Comparison of ENCODE assay signal across 38 cellular contexts in genomic region chr1:12739613-12740012, GRCh38. TPM values are rescaled to one million over a fixed set of nuclear protein-coding genes. Genes with fewer than 3 reads are reported as not detected.
"Had no signal": no experiment of that assay in that cellular context is flagged by ENCODE, and none has a peak within 500 bp of the region (broad histone marks: within the 10 kb centered on the region; RNA-seq: fewer than 3 reads in every experiment).

No MANE protein-coding gene starts in this region.

- DNase-seq: activated B cell treated with CpG ODN at 0.5 μM for 24 hours; activated CD4-positive, alpha-beta memory T cell treated with anti-CD3 and anti-CD28 coated beads for 36 hours; activated CD4-positive, alpha-beta T cell treated with anti-CD3 and anti-CD28 coated beads for 4 hours; activated CD4-positive, alpha-beta T cell treated with anti-CD3 and anti-CD28 coated beads, Interleukin-2, amount 10 ng/mL, durations not matched to agents 24 days and 14 days; activated CD4-positive, alpha-beta T cell treated with anti-CD3 and anti-CD28 coated beads, Interleukin-2, amount 50 U/mL, for 1 hour; activated CD4-positive, alpha-beta T cell treated with anti-CD3 and anti-CD28 coated beads, Interleukin-2, amount 50 U/mL, for 4 hours; activated CD4-positive, CD25-positive, alpha-beta regulatory T cell treated with anti-CD3 and anti-CD28 coated beads, Interleukin-2, amount 50 U/mL, for 72 hours; activated CD8-positive, alpha-beta memory T cell treated with anti-CD3 and anti-CD28 coated beads, Interleukin-2, amount 50 U/mL, for 4 hours; activated CD8-positive, alpha-beta T cell treated with anti-CD3 and anti-CD28 coated beads for 36 hours; activated effector memory CD4-positive, alpha-beta T cell treated with anti-CD3 and anti-CD28 coated beads, Interleukin-2, amount 50 U/mL, for 16 hours; activated gamma-delta T cell treated with Interleukin-2 at 50 U/mL for 16 hours; activated naive CD4-positive, alpha-beta T cell; activated naive CD4-positive, alpha-beta T cell treated with anti-CD3 and anti-CD28 coated beads for 36 hours; activated naive CD4-positive, alpha-beta T cell treated with anti-CD3 and anti-CD28 coated beads, Interleukin-2, amount 50 U/mL, for 16 hours; activated naive CD8-positive, alpha-beta T cell treated with anti-CD3 and anti-CD28 coated beads for 36 hours; activated T-cell treated with anti-CD3 and anti-CD28 coated beads for 4 hours; activated T-cell treated with anti-CD3 and anti-CD28 coated beads, Interleukin-2, amount 50 U/mL, for 1 hour; activated T-cell treated with anti-CD3 and anti-CD28 coated beads, Interleukin-2, amount 50 U/mL, for 4 hours; activated T-cell treated with anti-CD3 and anti-CD28 coated beads, Interleukin-2, amount 50 U/mL, for 72 hours; adrenal gland; amniotic stem cell; aorta; body of pancreas; brain microvascular endothelial cell; central memory CD4-positive, alpha-beta T cell; T-helper 17 cell had no signal

- H3K36me3 ChIP-seq: adrenal gland, brain microvascular endothelial cell, breast epithelium had no signal

- ATAC-seq: activated CD8-positive, alpha-beta T cell treated with anti-CD3 and anti-CD28 coated beads for 36 hours; activated naive CD4-positive, alpha-beta T cell treated with anti-CD3 and anti-CD28 coated beads, Interleukin-2, amount 50 U/mL, for 72 hours; activated T-cell treated with anti-CD3 and anti-CD28 coated beads, Interleukin-2, amount 50 U/mL, for 4 hours; activated T-cell treated with anti-CD3 and anti-CD28 coated beads, Interleukin-2, amount 50 U/mL, for 72 hours; activated T-helper 17 cell treated with anti-CD3 and anti-CD28 coated beads, Interleukin-2, amount 50 U/mL, for 72 hours; body of pancreas; T-helper 17 cell had no signal

- H3K4me1 ChIP-seq: adrenal gland, body of pancreas, breast epithelium had no signal

- H3K27ac ChIP-seq: adrenal gland, body of pancreas, brain microvascular endothelial cell, breast epithelium, VCaP had no signal

- H3K4me3 ChIP-seq: adrenal gland, body of pancreas, breast epithelium had no signal

- H3K27me3 ChIP-seq: body of pancreas, brain microvascular endothelial cell, breast epithelium had no signal

- FAIRE-seq: astrocyte, TTC549 had no signal

- H3K9me3 ChIP-seq: adrenal gland, breast epithelium had no signal

RNA-seq across cellular contexts. Expression of gene CFAP107, which starts 6.4 kb away (rescaled TPM):
- total RNA-seq: activated B cell treated with CpG ODN at 0.5 μM for 24 hours; activated CD4-positive, alpha-beta memory T cell treated with anti-CD3 and anti-CD28 coated beads for 36 hours; activated CD4-positive, alpha-beta T cell treated with anti-CD3 and anti-CD28 coated beads, Interleukin-2, amount 10 ng/mL, durations not matched to agents 24 days and 14 days; activated CD8-positive, alpha-beta memory T cell treated with anti-CD3 and anti-CD28 coated beads for 36 hours; activated CD8-positive, alpha-beta T cell treated with anti-CD3 and anti-CD28 coated beads for 36 hours; activated naive CD4-positive, alpha-beta T cell treated with anti-CD3 and anti-CD28 coated beads for 36 hours; activated naive CD4-positive, alpha-beta T cell treated with anti-CD3 and anti-CD28 coated beads, Interleukin-2, amount 50 U/mL, for 72 hours; activated naive CD8-positive, alpha-beta T cell treated with anti-CD3 and anti-CD28 coated beads for 36 hours; activated T-cell treated with anti-CD3 and anti-CD28 coated beads, Interleukin-2, amount 50 U/mL, for 4 hours; activated T-cell treated with anti-CD3 and anti-CD28 coated beads, Interleukin-2, amount 50 U/mL, for 72 hours; activated T-helper 1 cell treated with anti-CD3 and anti-CD28 coated beads, Interleukin-12 subunit alpha, Interleukin-12 subunit beta, Interleukin-2, Interleukin-4 antibody, amounts not matched to agents 30 ng/mL and 10 ng/mL and 1 ng/mL, durations not matched to agents 14 hours and 24 hours and 36 hours; activated T-helper 17 cell treated with anti-CD3 and anti-CD28 coated beads, Interleukin-2, amount 50 U/mL, for 72 hours; adrenal gland; aorta; astrocyte; body of pancreas; breast epithelium; cardiac septum; T-helper 1 cell treated with Interleukin-12 subunit alpha and Interleukin-12 subunit beta and Interleukin-4 antibody, amounts not matched to agents 30 ng/mL and 1 ng/mL, for 36 hours; T-helper 17 cell; T-helper 2 cell treated with Interferon-gamma antibody and Interleukin-4, amounts not matched to agents 100 ng/mL and 5 ng/mL, for 36 hours had no signal
- polyA plus RNA-seq: adrenal gland, aorta had no signal

RNA-seq across cellular contexts. Expression of gene AADACL3, which starts 23.7 kb away (rescaled TPM):
- total RNA-seq: activated B cell treated with CpG ODN at 0.5 μM for 24 hours; activated CD4-positive, alpha-beta memory T cell treated with anti-CD3 and anti-CD28 coated beads for 36 hours; activated CD4-positive, alpha-beta T cell treated with anti-CD3 and anti-CD28 coated beads, Interleukin-2, amount 10 ng/mL, durations not matched to agents 24 days and 14 days; activated CD8-positive, alpha-beta memory T cell treated with anti-CD3 and anti-CD28 coated beads for 36 hours; activated CD8-positive, alpha-beta T cell treated with anti-CD3 and anti-CD28 coated beads for 36 hours; activated naive CD4-positive, alpha-beta T cell treated with anti-CD3 and anti-CD28 coated beads for 36 hours; activated naive CD4-positive, alpha-beta T cell treated with anti-CD3 and anti-CD28 coated beads, Interleukin-2, amount 50 U/mL, for 72 hours; activated naive CD8-positive, alpha-beta T cell treated with anti-CD3 and anti-CD28 coated beads for 36 hours; activated T-cell treated with anti-CD3 and anti-CD28 coated beads, Interleukin-2, amount 50 U/mL, for 4 hours; activated T-cell treated with anti-CD3 and anti-CD28 coated beads, Interleukin-2, amount 50 U/mL, for 72 hours; activated T-helper 1 cell treated with anti-CD3 and anti-CD28 coated beads, Interleukin-12 subunit alpha, Interleukin-12 subunit beta, Interleukin-2, Interleukin-4 antibody, amounts not matched to agents 30 ng/mL and 10 ng/mL and 1 ng/mL, durations not matched to agents 14 hours and 24 hours and 36 hours; activated T-helper 17 cell treated with anti-CD3 and anti-CD28 coated beads, Interleukin-2, amount 50 U/mL, for 72 hours; adrenal gland; aorta; body of pancreas; cardiac septum; cerebellum; T-helper 1 cell treated with Interleukin-12 subunit alpha and Interleukin-12 subunit beta and Interleukin-4 antibody, amounts not matched to agents 30 ng/mL and 1 ng/mL, for 36 hours; T-helper 17 cell; T-helper 2 cell treated with Interferon-gamma antibody and Interleukin-4, amounts not matched to agents 100 ng/mL and 5 ng/mL, for 36 hours had no signal
- polyA plus RNA-seq: adrenal gland, aorta had no signal

RNA-seq across cellular contexts. Expression of gene PRAMEF12, which starts 33.9 kb away (rescaled TPM):
- total RNA-seq: activated B cell treated with CpG ODN at 0.5 μM for 24 hours; activated CD4-positive, alpha-beta memory T cell treated with anti-CD3 and anti-CD28 coated beads for 36 hours; activated CD4-positive, alpha-beta T cell treated with anti-CD3 and anti-CD28 coated beads, Interleukin-2, amount 10 ng/mL, durations not matched to agents 24 days and 14 days; activated CD8-positive, alpha-beta memory T cell treated with anti-CD3 and anti-CD28 coated beads for 36 hours; activated CD8-positive, alpha-beta T cell treated with anti-CD3 and anti-CD28 coated beads for 36 hours; activated naive CD4-positive, alpha-beta T cell treated with anti-CD3 and anti-CD28 coated beads for 36 hours; activated naive CD4-positive, alpha-beta T cell treated with anti-CD3 and anti-CD28 coated beads, Interleukin-2, amount 50 U/mL, for 72 hours; activated naive CD8-positive, alpha-beta T cell treated with anti-CD3 and anti-CD28 coated beads for 36 hours; activated T-cell treated with anti-CD3 and anti-CD28 coated beads, Interleukin-2, amount 50 U/mL, for 4 hours; activated T-cell treated with anti-CD3 and anti-CD28 coated beads, Interleukin-2, amount 50 U/mL, for 72 hours; activated T-helper 1 cell treated with anti-CD3 and anti-CD28 coated beads, Interleukin-12 subunit alpha, Interleukin-12 subunit beta, Interleukin-2, Interleukin-4 antibody, amounts not matched to agents 30 ng/mL and 10 ng/mL and 1 ng/mL, durations not matched to agents 14 hours and 24 hours and 36 hours; activated T-helper 17 cell treated with anti-CD3 and anti-CD28 coated beads, Interleukin-2, amount 50 U/mL, for 72 hours; adrenal gland; aorta; body of pancreas; breast epithelium; cardiac septum; cerebellum; T-helper 1 cell treated with Interleukin-12 subunit alpha and Interleukin-12 subunit beta and Interleukin-4 antibody, amounts not matched to agents 30 ng/mL and 1 ng/mL, for 36 hours; T-helper 17 cell; T-helper 2 cell treated with Interferon-gamma antibody and Interleukin-4, amounts not matched to agents 100 ng/mL and 5 ng/mL, for 36 hours had no signal
- polyA plus RNA-seq: adrenal gland, aorta had no signal

RNA-seq across cellular contexts. Expression of gene PRAMEF1, which starts 51.6 kb away (rescaled TPM):
- total RNA-seq: activated B cell treated with CpG ODN at 0.5 μM for 24 hours; activated CD4-positive, alpha-beta memory T cell treated with anti-CD3 and anti-CD28 coated beads for 36 hours; activated CD4-positive, alpha-beta T cell treated with anti-CD3 and anti-CD28 coated beads, Interleukin-2, amount 10 ng/mL, durations not matched to agents 24 days and 14 days; activated CD8-positive, alpha-beta memory T cell treated with anti-CD3 and anti-CD28 coated beads for 36 hours; activated CD8-positive, alpha-beta T cell treated with anti-CD3 and anti-CD28 coated beads for 36 hours; activated naive CD4-positive, alpha-beta T cell treated with anti-CD3 and anti-CD28 coated beads for 36 hours; activated naive CD4-positive, alpha-beta T cell treated with anti-CD3 and anti-CD28 coated beads, Interleukin-2, amount 50 U/mL, for 72 hours; activated naive CD8-positive, alpha-beta T cell treated with anti-CD3 and anti-CD28 coated beads for 36 hours; activated T-cell treated with anti-CD3 and anti-CD28 coated beads, Interleukin-2, amount 50 U/mL, for 4 hours; activated T-cell treated with anti-CD3 and anti-CD28 coated beads, Interleukin-2, amount 50 U/mL, for 72 hours; activated T-helper 1 cell treated with anti-CD3 and anti-CD28 coated beads, Interleukin-12 subunit alpha, Interleukin-12 subunit beta, Interleukin-2, Interleukin-4 antibody, amounts not matched to agents 30 ng/mL and 10 ng/mL and 1 ng/mL, durations not matched to agents 14 hours and 24 hours and 36 hours; activated T-helper 17 cell treated with anti-CD3 and anti-CD28 coated beads, Interleukin-2, amount 50 U/mL, for 72 hours; adrenal gland; aorta; astrocyte; body of pancreas; breast epithelium; cardiac septum; cerebellum; T-helper 1 cell treated with Interleukin-12 subunit alpha and Interleukin-12 subunit beta and Interleukin-4 antibody, amounts not matched to agents 30 ng/mL and 1 ng/mL, for 36 hours; T-helper 17 cell; T-helper 2 cell treated with Interferon-gamma antibody and Interleukin-4, amounts not matched to agents 100 ng/mL and 5 ng/mL, for 36 hours had no signal
- polyA plus RNA-seq: adrenal gland, aorta had no signal
